8 cellular contexts compared by ENCODE assay signal in the genomic region with DNA sequence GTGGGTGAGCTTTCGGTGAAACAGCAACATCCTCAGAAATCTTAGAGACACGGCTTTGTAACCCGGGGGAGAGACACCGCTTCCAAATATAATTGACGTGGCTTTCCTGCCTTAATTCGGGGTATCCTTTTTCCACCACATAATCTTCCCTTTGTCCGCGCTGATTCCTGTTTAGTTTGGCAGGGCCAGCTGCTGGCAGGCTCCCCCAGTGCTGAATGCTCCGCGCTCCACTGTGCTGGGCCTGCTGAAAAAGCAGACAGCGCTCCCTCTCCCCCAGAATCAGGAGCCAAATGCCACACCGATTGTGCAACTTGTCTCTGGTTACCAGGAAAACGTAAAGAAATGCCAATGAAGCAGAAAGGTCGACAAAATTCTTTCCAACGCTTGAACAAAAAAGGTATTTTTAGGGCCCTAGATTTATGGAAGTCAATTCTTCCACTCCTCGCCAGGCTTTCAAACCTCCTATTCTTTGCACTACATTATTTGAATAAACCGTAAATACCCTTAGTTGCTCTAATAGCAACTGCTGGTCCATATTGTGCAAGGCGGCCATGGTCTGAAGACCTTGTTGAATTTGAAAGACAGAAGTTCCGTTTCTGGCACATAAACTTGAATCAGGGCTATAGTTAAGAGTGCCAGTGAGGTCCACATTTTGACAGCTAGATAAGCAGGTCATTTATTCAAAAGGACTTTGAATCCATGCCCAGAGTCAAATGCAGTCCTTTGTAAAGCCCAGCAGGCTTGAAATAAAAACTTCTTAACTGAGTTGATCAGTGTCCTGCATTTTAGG.
DNase-seq lines count a peak whose midpoint lies in the region; ATAC-seq, FAIRE-seq and TF ChIP-seq lines count a peak whose summit lies in the region.

No MANE protein-coding gene starts in this region.

- H3K9ac ChIP-seq in parathyroid adenoma = no peak overlapping the region

- peaks cover 5% of the 10 kb centered on the region; the same call in 1 of the 2 replicates for H3K4me1 ChIP-seq in GM23338 (ENCODE audit: insufficient read depth)
- no peaks in the 10 kb centered on the region for H3K4me1 ChIP-seq in parathyroid adenoma

- no peak overlapping the region for H3K4me3 ChIP-seq in GM23338
- no peak overlapping the region for H3K4me3 ChIP-seq in parathyroid adenoma (ENCODE audit: low read depth, low read length)

- H3K27me3 ChIP-seq in GM23338 (ENCODE audit: insufficient read depth) (no peaks in the 10 kb centered on the region), parathyroid adenoma (ENCODE audit: control insufficient read depth, insufficient read depth, low read length) (no peaks in the 10 kb centered on the region)

- no peak overlapping the region for H3K27ac ChIP-seq in GM23338 (ENCODE audit: low read depth)
- H3K27ac ChIP-seq in parathyroid adenoma = no peak overlapping the region

- POLR2A ChIA-PET in activated CD4-positive, alpha-beta memory T cell treated with anti-CD3 and anti-CD28 coated beads, Interleukin-2, amount 10 ng/mL, durations not matched to agents 7 days and 5 days (lab: Charles Lee) = interaction anchor here (1.2 to 2.3 kb wide), 7 partner anchors 8 to 205 kb away, joined by 3 to 30 read pairs (median 5); no protein-coding TSS in a partner anchor

- H3F3A ChIP-seq in GM23338 (replicated peaks; ENCODE audit: low read depth) = no peaks in the 10 kb centered on the region

- H3K79me2 ChIP-seq in GM23338 (replicated peaks; ENCODE audit: insufficient read depth) (no peaks in the 10 kb centered on the region), parathyroid adenoma (no peaks in the 10 kb centered on the region)

- FAIRE-seq in H54 (lab: Jason Lieb, UNC) = no peak

- H3K27ac Mint-ChIP-seq in GM23338 = no peak overlapping the region
- H3K27ac Mint-ChIP-seq in activated CD4-positive, alpha-beta memory T cell treated with anti-CD3 and anti-CD28 coated beads, Interleukin-2, amount 10 ng/mL, durations not matched to agents 7 days and 5 days = peak overlapping the region; percentile 97

- H3K36me3 Mint-ChIP-seq in GM23338 (ENCODE audit: low read depth) = no peaks in the 10 kb centered on the region; the same call in 2 of the 3 replicates
- peaks cover 5% of the 10 kb centered on the region for H3K36me3 Mint-ChIP-seq in activated CD4-positive, alpha-beta memory T cell treated with anti-CD3 and anti-CD28 coated beads, Interleukin-2, amount 10 ng/mL, durations not matched to agents 7 days and 5 days (ENCODE audit: low read depth)

- H3K36me3 ChIP-seq in GM23338 (ENCODE audit: insufficient read depth) = no peaks in the 10 kb centered on the region
- H3K36me3 ChIP-seq in parathyroid adenoma (ENCODE audit: control insufficient read depth, insufficient read depth, low read length) = no peaks in the 10 kb centered on the region

- TF ChIP-seq POLR2A in H54 (IDR thresholded peaks at IDR 0.05; ENCODE audit: low read depth, low read length) = no peak

- TF ChIP-seq CTCF in GM23338 (conservative IDR thresholded peaks at IDR 0.05; ENCODE audit: low read depth in 2 of 2) = no peak
- TF ChIP-seq CTCF in parathyroid adenoma (IDR thresholded peaks at IDR 0.05) = no peak

- no peaks in the 10 kb centered on the region for H3K9me3 ChIP-seq in parathyroid adenoma (ENCODE audit: control insufficient read depth, low read length)

- DNase-seq in GM23338 (ENCODE audit: low spot score) = peak; percentile 45
- DNase-seq in activated CD4-positive, alpha-beta memory T cell treated with anti-CD3 and anti-CD28 coated beads, Interleukin-2, amount 10 ng/mL, durations not matched to agents 7 days and 5 days = no peak
- peak; percentile 93 for DNase-seq in foreskin melanocyte
- no peak for DNase-seq in NCI-H1417 (lab: John Stamatoyannopoulos, UW)
- no peak for DNase-seq in H54 (ENCODE audit: insufficient read length, low spot score)

- H3K4me1 Mint-ChIP-seq in GM23338 = peaks cover 29% of the 10 kb centered on the region
- peaks cover 41% of the 10 kb centered on the region for H3K4me1 Mint-ChIP-seq in activated CD4-positive, alpha-beta memory T cell treated with anti-CD3 and anti-CD28 coated beads, Interleukin-2, amount 10 ng/mL, durations not matched to agents 7 days and 5 days

- H3K4me2 ChIP-seq in GM23338 (no peak overlapping the region), parathyroid adenoma (ENCODE audit: low read length) (peak overlapping the region; percentile 30)

- peaks cover 3% of the 10 kb centered on the region for H3K27me3 Mint-ChIP-seq in GM23338 (ENCODE audit: insufficient read depth, low read depth, poor library complexity)
- H3K27me3 Mint-ChIP-seq in activated CD4-positive, alpha-beta memory T cell treated with anti-CD3 and anti-CD28 coated beads, Interleukin-2, amount 10 ng/mL, durations not matched to agents 7 days and 5 days = no peaks in the 10 kb centered on the region

- H3K9me3 Mint-ChIP-seq in GM23338 = no peaks in the 10 kb centered on the region; the same call in 2 of the 3 replicates
- no peaks in the 10 kb centered on the region for H3K9me3 Mint-ChIP-seq in activated CD4-positive, alpha-beta memory T cell treated with anti-CD3 and anti-CD28 coated beads, Interleukin-2, amount 10 ng/mL, durations not matched to agents 7 days and 5 days

- peak overlapping the region; percentile 91 for H2AFZ ChIP-seq in GM23338
- no peak overlapping the region for H2AFZ ChIP-seq in parathyroid adenoma

- H3K4me3 Mint-ChIP-seq in GM23338 = no peak overlapping the region
- peak overlapping the region; percentile 80 for H3K4me3 Mint-ChIP-seq in activated CD4-positive, alpha-beta memory T cell treated with anti-CD3 and anti-CD28 coated beads, Interleukin-2, amount 10 ng/mL, durations not matched to agents 7 days and 5 days

- H3K9me2 ChIP-seq in GM23338 (ENCODE audit: insufficient read depth) = no peaks in the 10 kb centered on the region

- ATAC-seq in GM23338 (peak; percentile 74), GM18907 (IDR thresholded peaks at IDR 0.05; ENCODE audit: unreplicated experiment) (no peak), HG03095 (IDR thresholded peaks at IDR 0.05; ENCODE audit: unreplicated experiment) (no peak)

- CTCF ChIA-PET in activated CD4-positive, alpha-beta memory T cell treated with anti-CD3 and anti-CD28 coated beads, Interleukin-2, amount 10 ng/mL, durations not matched to agents 7 days and 5 days (lab: Charles Lee) = interaction anchor here (1.0 to 1.4 kb wide), 2 partner anchors 68 to 113 kb away, joined by 3 to 7 read pairs; no protein-coding TSS in a partner anchor

- no peaks in the 10 kb centered on the region for H4K20me1 ChIP-seq in GM23338 (replicated peaks; ENCODE audit: insufficient read depth)

TF ChIP-seq in GM23338, 12 proteins besides CTCF, POLR2A, EP300 and RAD21 (continues in another document):
- TF ChIP-seq ZNF462 (CRISPR knock-in tag; IDR thresholded peaks at IDR 0.05) (no peak), ZNF114 (CRISPR knock-in tag; IDR thresholded peaks at IDR 0.05) (no peak)

Comparison
In these comparisons a context has a peak if more than half of its experiments do, and no peak if none do; other contexts are left out.
1. DNase-seq: peak in GM23338 (single experiment) and foreskin melanocyte (single experiment); none in activated CD4-positive, alpha-beta memory T cell treated with anti-CD3 and anti-CD28 coated beads, Interleukin-2, amount 10 ng/mL, durations not matched to agents 7 days and 5 days (single experiment), NCI-H1417 (0 of 3) and H54 (single experiment).